ENCODE assay signal across 8 cellular contexts in genomic region chr1:20187103-20187812, GRCh38. TPM values are rescaled to one million over a fixed set of nuclear protein-coding genes. Genes with fewer than 3 reads are reported as not detected.
DNase-seq lines count a peak whose midpoint lies in the region; ATAC-seq and TF ChIP-seq lines count a peak whose summit lies in the region.

No MANE protein-coding gene starts in this region.

- ATAC-seq in natural killer cell = peak; percentile 42 to 46 (median 46)
- ATAC-seq in HG03095 (IDR thresholded peaks at IDR 0.05; ENCODE audit: unreplicated experiment) = no peak
- ATAC-seq in GM19351 (IDR thresholded peaks at IDR 0.05; ENCODE audit: unreplicated experiment) = no peak

- intact Hi-C loops in natural killer cell (cut with micrococcal nuclease) = no loop called here

- TF ChIP-seq CTCF in natural killer cell (IDR thresholded peaks at IDR 0.05) = no peak

- DNase-seq in COR-L47 (lab: John Stamatoyannopoulos, UW) (peak; percentile 71), NCI-H69 (lab: John Stamatoyannopoulos, UW) (peak; percentile 86), natural killer cell (no peak), ACHN (no peak), CD1c-positive myeloid dendritic cell (ENCODE audit: extremely low spot score) (no peak)

- H3K4me1 Mint-ChIP-seq in natural killer cell = peaks cover 44 to 53% of the 10 kb centered on the region in 2 donors

- H3K4me3 Mint-ChIP-seq in natural killer cell = peak overlapping the region; percentile 85

- H3K27ac Mint-ChIP-seq in natural killer cell = peak overlapping the region; percentile 85 to 86

- H3K27me3 Mint-ChIP-seq in natural killer cell (ENCODE audit: low read depth in 2 of 2) = peaks cover 7 to 9% of the 10 kb centered on the region in 2 donors

- peak overlapping the region; percentile 27 for H3K27ac ChIP-seq in angular gyrus (ENCODE audit: low read depth, low read length)

- in situ Hi-C loops in ACHN (cut with HindIII; ENCODE audit: low pct_ligation_motif_present, low pct_unique_long_range_greater_than_20kb, low sequenced_read_pairs) = no loop called here

- no peaks in the 10 kb centered on the region for H3K36me3 Mint-ChIP-seq in natural killer cell

- peaks cover 0 to 2% of the 10 kb centered on the region in 2 donors for H3K9me3 Mint-ChIP-seq in natural killer cell

RNA-seq across cellular contexts. Expression of gene PLA2G2C, which starts 0.9 kb away (rescaled TPM):
- not detected for total RNA-seq in natural killer cell

RNA-seq across cellular contexts. Expression of gene UBXN10, which starts 1.4 kb away (rescaled TPM):
- total RNA-seq in natural killer cell = 1 to 10 TPM; 2.5 to 3.6 (median 3.5) TPM

RNA-seq across cellular contexts. Expression of gene PLA2G2F, which starts 48.1 kb away (rescaled TPM):
- total RNA-seq in natural killer cell = not detected

Comparison
In these comparisons a context has a peak if more than half of its experiments do, and no peak if none do; other contexts are left out.
1. DNase-seq: peak in COR-L47 (single experiment) and NCI-H69 (single experiment); none in natural killer cell (single experiment), ACHN (single experiment) and CD1c-positive myeloid dendritic cell (single experiment).
2. ATAC-seq: peak in natural killer cell (3 of 3); none in HG03095 (single experiment) and GM19351 (single experiment).